31 cellular contexts compared by ENCODE assay signal in the genomic region with DNA sequence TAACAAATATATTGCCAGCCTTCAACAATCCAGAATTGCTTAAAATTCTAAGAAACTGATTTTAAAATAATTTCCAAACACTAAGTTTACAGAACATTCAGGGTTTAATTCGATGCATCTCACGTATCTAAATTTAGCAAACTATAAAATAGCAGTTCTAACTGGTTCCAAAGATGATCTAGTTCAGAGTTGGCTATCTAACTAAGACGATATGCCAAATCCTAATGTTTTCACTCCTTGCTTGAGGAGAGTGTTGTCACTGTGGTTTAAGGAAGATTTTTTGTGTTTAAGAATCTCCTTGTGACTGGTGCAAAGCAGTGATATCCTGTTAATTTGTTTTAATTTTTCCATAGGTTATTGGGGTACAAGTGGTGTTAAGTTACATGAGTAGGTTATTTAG.
"Had no signal": no experiment of that assay in that cellular context is flagged by ENCODE, and none has a peak within 500 bp of the region (broad histone marks: within the 10 kb centered on the region; RNA-seq: fewer than 3 reads in every experiment).

No MANE protein-coding gene starts in this region.

- H3K9me3 Mint-ChIP-seq: type B pancreatic cell had no signal

- DNase-seq: naive thymus-derived CD4-positive, alpha-beta T cell; natural killer cell; occipital lobe; ovary; posterior cingulate gyrus; psoas muscle; right cardiac atrium; right lobe of liver; spleen; stimulated activated CD4-positive, alpha-beta T cell treated with anti-CD3 and anti-CD28 coated beads, Interleukin-12 subunit alpha, Interleukin-12 subunit beta, amount 100 ng/mL, for 4 hours; stimulated activated CD4-positive, alpha-beta T cell treated with anti-CD3 and anti-CD28 coated beads, Interleukin-1b, Interleukin-23, amount 100 ng/mL, for 48 hours; stimulated activated CD4-positive, alpha-beta T cell treated with anti-CD3 and anti-CD28 coated beads, Interleukin-4, amount 100 ng/mL, for 1 hour; stimulated activated CD4-positive, alpha-beta T cell treated with anti-CD3 and anti-CD28 coated beads, Interleukin-4, amount 100 ng/mL, for 4 hours; stimulated activated CD8-positive, alpha-beta memory T cell treated with anti-CD3 and anti-CD28 coated beads, Interleukin-4, amount 100 ng/mL, for 48 hours; stimulated activated naive CD4-positive, alpha-beta T cell; stimulated activated naive CD8-positive, alpha-beta T cell treated with anti-CD3 and anti-CD28 coated beads, Interleukin-15, amount 100 ng/mL, for 72 hours; stimulated activated naive CD8-positive, alpha-beta T cell treated with anti-CD3 and anti-CD28 coated beads, Interleukin-15, Interleukin-2, amounts not matched to agents 100 U/mL and 50 U/mL, for 24 hours; substantia nigra; testis; tibial artery; transverse colon; upper lobe of right lung; uterus had no signal

- ATAC-seq: naive thymus-derived CD4-positive, alpha-beta T cell; natural killer cell; psoas muscle; right cardiac atrium; right lobe of liver; stimulated activated memory B cell treated with anti-CD40 and anti-IgM and Interleukin-4, amounts not matched to agents 10 μg/mL and 1 μg/mL and 100 μg/mL, for 72 hours; stimulated activated naive CD8-positive, alpha-beta T cell treated with anti-CD3 and anti-CD28 coated beads, Interleukin-15, amount 100 ng/mL, for 72 hours; stimulated activated naive CD8-positive, alpha-beta T cell treated with anti-CD3 and anti-CD28 coated beads, Interleukin-15, Interleukin-2, amounts not matched to agents 100 U/mL and 50 U/mL, for 24 hours; upper lobe of right lung had no signal

- H3K27ac Mint-ChIP-seq: naive thymus-derived CD4-positive, alpha-beta T cell; natural killer cell; neural progenitor cell; progenitor cell of endocrine pancreas; stimulated activated memory B cell treated with anti-CD40 and anti-IgM and Interleukin-4, amounts not matched to agents 10 μg/mL and 1 μg/mL and 100 μg/mL, for 72 hours; stimulated activated naive CD8-positive, alpha-beta T cell treated with anti-CD3 and anti-CD28 coated beads, Interleukin-15, amount 100 ng/mL, for 72 hours; type B pancreatic cell had no signal

- H3K9ac ChIP-seq: neural progenitor cell, parathyroid adenoma had no signal

- H3K4me1 Mint-ChIP-seq: naive thymus-derived CD4-positive, alpha-beta T cell; natural killer cell; neural progenitor cell; stimulated activated memory B cell treated with anti-CD40 and anti-IgM and Interleukin-4, amounts not matched to agents 10 μg/mL and 1 μg/mL and 100 μg/mL, for 72 hours; stimulated activated naive CD8-positive, alpha-beta T cell treated with anti-CD3 and anti-CD28 coated beads, Interleukin-15, amount 100 ng/mL, for 72 hours had no signal

- H3K36me3 Mint-ChIP-seq: naive thymus-derived CD4-positive, alpha-beta T cell; natural killer cell; neural progenitor cell; stimulated activated memory B cell treated with anti-CD40 and anti-IgM and Interleukin-4, amounts not matched to agents 10 μg/mL and 1 μg/mL and 100 μg/mL, for 72 hours; type B pancreatic cell had no signal

- H3K4me2 ChIP-seq: neural progenitor cell, smooth muscle cell had no signal

- H3K27me3 ChIP-seq: neural progenitor cell, ovary, right lobe of liver, spleen, suprapubic skin, testis, tibial artery, transverse colon, upper lobe of right lung, uterus had no signal

- H2AFZ ChIP-seq: neural progenitor cell, parathyroid adenoma had no signal

- H3K36me3 ChIP-seq: neural progenitor cell, ovary, right lobe of liver, spleen, suprapubic skin, tibial artery, transverse colon, upper lobe of right lung, uterus had no signal

- H3K4me3 Mint-ChIP-seq: naive thymus-derived CD4-positive, alpha-beta T cell; natural killer cell; neural progenitor cell; stimulated activated memory B cell treated with anti-CD40 and anti-IgM and Interleukin-4, amounts not matched to agents 10 μg/mL and 1 μg/mL and 100 μg/mL, for 72 hours; stimulated activated naive CD8-positive, alpha-beta T cell treated with anti-CD3 and anti-CD28 coated beads, Interleukin-15, amount 100 ng/mL, for 72 hours; type B pancreatic cell had no signal

- H3K4me3 ChIP-seq: neural progenitor cell, ovary, psoas muscle, right lobe of liver, skin epidermis, smooth muscle cell, spleen, suprapubic skin, testis, tibial artery, transverse colon, upper lobe of right lung, uterus had no signal

- H3K27ac ChIP-seq: neural progenitor cell, ovary, parathyroid adenoma, psoas muscle, right lobe of liver, skin epidermis, spleen, suprapubic skin, testis, tibial artery, transverse colon, upper lobe of right lung had no signal

- H3K79me2 ChIP-seq: parathyroid adenoma had no signal

- H3K9me3 ChIP-seq: ovary, psoas muscle, right lobe of liver, spleen, suprapubic skin, testis, tibial artery, transverse colon, upper lobe of right lung, uterus had no signal

- H3K4me1 ChIP-seq: neural progenitor cell, parathyroid adenoma, psoas muscle, right lobe of liver, spleen, testis, upper lobe of right lung, uterus had no signal

- H3K27me3 Mint-ChIP-seq: naive thymus-derived CD4-positive, alpha-beta T cell; progenitor cell of endocrine pancreas; stimulated activated memory B cell treated with anti-CD40 and anti-IgM and Interleukin-4, amounts not matched to agents 10 μg/mL and 1 μg/mL and 100 μg/mL, for 72 hours; stimulated activated naive CD8-positive, alpha-beta T cell treated with anti-CD3 and anti-CD28 coated beads, Interleukin-15, amount 100 ng/mL, for 72 hours; type B pancreatic cell had no signal
